11 cellular contexts compared by ENCODE assay signal in genomic region chr12:76880156-76881023, GRCh38. TPM values are rescaled to one million over a fixed set of nuclear protein-coding genes. Genes with fewer than 3 reads are reported as not detected.
DNase-seq lines count a peak whose midpoint lies in the region; ATAC-seq and TF ChIP-seq lines count a peak whose summit lies in the region.
"Had no signal": no experiment of that assay in that cellular context is flagged by ENCODE, and none has a peak within 500 bp of the region (broad histone marks: within the 10 kb centered on the region; RNA-seq: fewer than 3 reads in every experiment).

No MANE protein-coding gene starts in this region.

- H3K9me3 Mint-ChIP-seq in chondrocyte (ENCODE audit: low read depth) (peaks cover 10% of the 10 kb centered on the region), natural killer cell (no peaks in the 10 kb centered on the region)
- H3K9me3 Mint-ChIP-seq in activated CD8-positive, alpha-beta memory T cell treated with anti-CD3 and anti-CD28 coated beads, Interleukin-2, amount 10 ng/mL, durations not matched to agents 7 days and 5 days (ENCODE audit: low read depth): no peaks in the 10 kb centered on the region

- peaks cover 67% of the 10 kb centered on the region for H3K4me1 Mint-ChIP-seq in chondrocyte (ENCODE audit: low read depth)
- peaks cover 13 to 20% of the 10 kb centered on the region in 2 donors for H3K4me1 Mint-ChIP-seq in natural killer cell
- H3K4me1 Mint-ChIP-seq in activated CD8-positive, alpha-beta memory T cell treated with anti-CD3 and anti-CD28 coated beads, Interleukin-2, amount 10 ng/mL, durations not matched to agents 7 days and 5 days: peaks cover 11% of the 10 kb centered on the region

- H3K4me3 ChIP-seq in right cardiac atrium (ENCODE audit: low read length) (no peak overlapping the region), right atrium auricular region (no peak overlapping the region), vagina (no peak overlapping the region)

- WGBS in right cardiac atrium: 63% methylated on average over 12 of the region's 12 CpGs

- intact Hi-C loops in right cardiac atrium (cut with DNase I) (no loop called here), natural killer cell (cut with micrococcal nuclease) (no loop called here), vagina (cut with DNase I) (no loop called here)

- H3K4me1 ChIP-seq in right cardiac atrium (ENCODE audit: control insufficient read depth, insufficient read depth, low read length): peaks cover 2% of the 10 kb centered on the region
- peaks cover 0 to 17% of the 10 kb centered on the region in 2 donors for H3K4me1 ChIP-seq in right atrium auricular region
- peaks cover 36% of the 10 kb centered on the region for H3K4me1 ChIP-seq in vagina

- H3K9me3 ChIP-seq in right cardiac atrium (ENCODE audit: control insufficient read depth, low read length): no peaks in the 10 kb centered on the region
- H3K9me3 ChIP-seq in right atrium auricular region: peaks cover 0 to 8% of the 10 kb centered on the region in 2 donors
- H3K9me3 ChIP-seq in vagina: no peaks in the 10 kb centered on the region

- CTCF ChIA-PET in activated CD8-positive, alpha-beta memory T cell treated with anti-CD3 and anti-CD28 coated beads, Interleukin-2, amount 10 ng/mL, durations not matched to agents 7 days and 5 days (lab: Charles Lee): no interaction called here

- H3K27ac ChIP-seq in right cardiac atrium (ENCODE audit: low read length) (peak overlapping the region; percentile 71), right atrium auricular region (peak overlapping the region in 1 of 2 donors; percentile 75), vagina (peak overlapping the region; percentile 95)

- H3K36me3 Mint-ChIP-seq in chondrocyte (ENCODE audit: low read depth): no peaks in the 10 kb centered on the region
- H3K36me3 Mint-ChIP-seq in natural killer cell: no peaks in the 10 kb centered on the region
- H3K36me3 Mint-ChIP-seq in activated CD8-positive, alpha-beta memory T cell treated with anti-CD3 and anti-CD28 coated beads, Interleukin-2, amount 10 ng/mL, durations not matched to agents 7 days and 5 days: no peaks in the 10 kb centered on the region

- no peak for TF ChIP-seq POLR2A in vagina (IDR thresholded peaks at IDR 0.05)

- H3K36me3 ChIP-seq in right atrium auricular region (no peaks in the 10 kb centered on the region), vagina (no peaks in the 10 kb centered on the region)
- H3K36me3 ChIP-seq: MG63 had no signal

- H3K27me3 Mint-ChIP-seq in chondrocyte (ENCODE audit: low read depth): no peaks in the 10 kb centered on the region
- peaks cover 29 to 40% of the 10 kb centered on the region in 2 donors for H3K27me3 Mint-ChIP-seq in natural killer cell (ENCODE audit: low read depth in 2 of 2)
- H3K27me3 Mint-ChIP-seq in activated CD8-positive, alpha-beta memory T cell treated with anti-CD3 and anti-CD28 coated beads, Interleukin-2, amount 10 ng/mL, durations not matched to agents 7 days and 5 days: peaks cover 64% of the 10 kb centered on the region

- H3K27me3 ChIP-seq in right cardiac atrium (ENCODE audit: control insufficient read depth, insufficient read depth) (no peaks in the 10 kb centered on the region), right atrium auricular region (no peaks in the 10 kb centered on the region), vagina (no peaks in the 10 kb centered on the region)
- H3K27me3 ChIP-seq: MG63 had no signal

- H3K27ac Mint-ChIP-seq in chondrocyte (ENCODE audit: unreplicated experiment) (peak overlapping the region; percentile 96), natural killer cell (no peak overlapping the region)
- H3K27ac Mint-ChIP-seq in activated CD8-positive, alpha-beta memory T cell treated with anti-CD3 and anti-CD28 coated beads, Interleukin-2, amount 10 ng/mL, durations not matched to agents 7 days and 5 days: no peak overlapping the region

- TF ChIP-seq CTCF in right atrium auricular region (IDR thresholded peaks at IDR 0.05): no peak
- no peak for TF ChIP-seq CTCF in chondrocyte (IDR thresholded peaks at IDR 0.05)
- TF ChIP-seq CTCF in natural killer cell (IDR thresholded peaks at IDR 0.05): no peak
- no peak for TF ChIP-seq CTCF in vagina (IDR thresholded peaks at IDR 0.05)

- ATAC-seq in right cardiac atrium: no peak
- ATAC-seq in natural killer cell: no peak
- ATAC-seq in GM21423 (IDR thresholded peaks at IDR 0.05; ENCODE audit: unreplicated experiment): no peak
- ATAC-seq in HG02759 (IDR thresholded peaks at IDR 0.05; ENCODE audit: unreplicated experiment): no peak
- ATAC-seq in activated CD8-positive, alpha-beta memory T cell treated with anti-CD3 and anti-CD28 coated beads, Interleukin-2, amount 10 ng/mL, durations not matched to agents 7 days and 5 days: no peak

- H3K4me3 Mint-ChIP-seq in chondrocyte (ENCODE audit: unreplicated experiment) (peak overlapping the region; percentile 70), natural killer cell (peak overlapping the region; percentile 92)
- no peak overlapping the region for H3K4me3 Mint-ChIP-seq in activated CD8-positive, alpha-beta memory T cell treated with anti-CD3 and anti-CD28 coated beads, Interleukin-2, amount 10 ng/mL, durations not matched to agents 7 days and 5 days

- DNase-seq in right cardiac atrium: no peak
- DNase-seq in right atrium auricular region (ENCODE audit: low spot score): no peak
- DNase-seq in chondrocyte (ENCODE audit: low spot score): no peak
- DNase-seq in natural killer cell: no peak
- DNase-seq in vagina (ENCODE audit: extremely low spot score in 2 of 2): no peak
- no peak for DNase-seq in activated CD8-positive, alpha-beta memory T cell treated with anti-CD3 and anti-CD28 coated beads, Interleukin-2, amount 10 ng/mL, durations not matched to agents 7 days and 5 days
- DNase-seq: anterior cingulate cortex; NK-92 treated with Interleukin-12 subunit alpha and Interleukin-12 subunit beta, amount 100 ng/mL, for 24 hours had no signal

RNA-seq across cellular contexts. Expression of gene CSRP2, which starts 1.6 kb away (rescaled TPM):
- total RNA-seq in right cardiac atrium: 10 to 100 TPM in 1 of 4 donors, 1 to 10 TPM in 3; 5.0 to 10.2 (median 6.0) TPM
- polyA plus RNA-seq in right cardiac atrium: 24.0 TPM
- 10 to 100 TPM in 1 of 2 donors, 1 to 10 TPM in 1; 6.4 to 11.6 TPM for total RNA-seq in right atrium auricular region
- total RNA-seq in chondrocyte: 204 to 240 TPM (median 215 TPM) in 3 replicates
- under 1 TPM in 1 of 3 donors, not detected in 2; 0.08 TPM for total RNA-seq in natural killer cell
- 42.0 TPM for total RNA-seq in vagina
- 1 to 10 TPM in 1 of 2 experiments, not detected in 1; 1.2 TPM for total RNA-seq in activated CD8-positive, alpha-beta memory T cell treated with anti-CD3 and anti-CD28 coated beads, Interleukin-2, amount 10 ng/mL, durations not matched to agents 7 days and 5 days
